Comparison of ENCODE assay signal across 20 cellular contexts in the genomic region with DNA sequence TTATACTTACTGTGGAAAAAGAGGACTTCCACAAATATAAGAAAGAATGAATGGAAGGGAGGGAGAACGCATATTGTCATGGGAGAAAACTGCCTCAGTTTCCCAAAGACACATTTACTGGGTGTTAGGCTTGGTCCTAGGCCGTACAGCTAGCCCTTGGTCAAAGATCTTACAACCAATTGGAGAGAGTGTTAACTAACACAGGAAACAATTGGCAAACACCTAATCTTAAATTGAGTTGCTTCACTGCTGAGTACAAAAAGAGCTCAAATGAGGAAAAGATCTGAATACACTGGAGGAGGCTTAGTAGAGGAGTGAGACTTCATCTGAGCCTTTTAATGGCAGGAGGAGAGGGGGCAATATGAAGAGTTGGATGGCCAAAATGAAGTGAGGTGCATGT.
A peak's percentile ranks its signal among the peaks of the same experiment; 100 is the strongest.
DNase-seq lines count a peak whose midpoint lies in the region; ATAC-seq and TF ChIP-seq lines count a peak whose summit lies in the region.
"Had no signal": no experiment of that assay in that cellular context is flagged by ENCODE, and none has a peak within 500 bp of the region (broad histone marks: within the 10 kb centered on the region; RNA-seq: fewer than 3 reads in every experiment).

No MANE protein-coding gene starts in this region.

- no peak for TF ChIP-seq CTCF in Panc1 (IDR thresholded peaks at IDR 0.05)

- no peaks in the 10 kb centered on the region for H3K4me1 ChIP-seq in Panc1 (ENCODE audit: control insufficient read depth, insufficient read depth, low read length)

- no peaks in the 10 kb centered on the region for H3K4me1 Mint-ChIP-seq in activated T-cell treated with anti-CD3 and anti-CD28 coated beads, Interleukin-2, amount 50 U/mL, for 4 hours (ENCODE audit: low read depth)

- peak overlapping the region; percentile 72 for H3K27ac ChIP-seq in Panc1 (ENCODE audit: low read length)

- peak; percentile 11 for DNase-seq in HCEC 1CT
- no peak for DNase-seq in Panc1 (ENCODE audit: low read depth, low spot score)
- peak; percentile 41 for DNase-seq in fibroblast of gingiva (ENCODE audit: low read depth)
- peak; percentile 51 for DNase-seq in renal cortical epithelial cell (ENCODE audit: low read depth)
- no peak for DNase-seq in activated T-cell treated with anti-CD3 and anti-CD28 coated beads, Interleukin-2, amount 50 U/mL, for 4 hours
- DNase-seq in mucosa of gallbladder (ENCODE audit: low spot score): no peak
- DNase-seq: activated CD8-positive, alpha-beta T cell treated with anti-CD3 and anti-CD28 coated beads for 36 hours; activated T-cell treated with anti-CD3 and anti-CD28 coated beads, Interleukin-2, amount 50 U/mL, for 72 hours; H9; heart right ventricle; Kasumi-1; mesendoderm; NCI-H1436 treated with DMSO at 0.1 percent for 48 hours; nephron progenitor cell; RPMI8226 had no signal

- CTCF ChIA-PET in Panc1 (lab: Charles Lee): no interaction called here

- no peak overlapping the region for H3K4me3 Mint-ChIP-seq in activated T-cell treated with anti-CD3 and anti-CD28 coated beads, Interleukin-2, amount 50 U/mL, for 4 hours
- H3K4me3 Mint-ChIP-seq: activated CD8-positive, alpha-beta T cell treated with anti-CD3 and anti-CD28 coated beads for 36 hours; activated naive CD8-positive, alpha-beta T cell; activated T-cell treated with anti-CD3 and anti-CD28 coated beads, Interleukin-2, amount 50 U/mL, for 72 hours; B cell; H9; WTC11 had no signal

- POLR2A ChIA-PET in Panc1 (lab: Charles Lee): no interaction called here

- no peaks in the 10 kb centered on the region for H3K27me3 ChIP-seq in Panc1 (ENCODE audit: control insufficient read depth, insufficient read depth, low read length)
- H3K27me3 ChIP-seq: heart right ventricle had no signal

- intact Hi-C loops in Panc1 (cut with micrococcal nuclease; ENCODE audit: unreplicated experiment): no loop called here

- H3K9me3 ChIP-seq in Panc1 (ENCODE audit: control insufficient read depth, insufficient read depth, low read depth, low read length): no peaks in the 10 kb centered on the region
- H3K9me3 ChIP-seq: heart right ventricle had no signal

- no peaks in the 10 kb centered on the region for H3K36me3 Mint-ChIP-seq in activated T-cell treated with anti-CD3 and anti-CD28 coated beads, Interleukin-2, amount 50 U/mL, for 4 hours (ENCODE audit: insufficient read depth)
- H3K36me3 Mint-ChIP-seq: activated naive CD8-positive, alpha-beta T cell; WTC11 had no signal

- no TSS peak for BruUV-seq in Panc1 (replicated peaks; lab: Mats Ljungman, UMichigan)

- no peak overlapping the region for H3K4me3 ChIP-seq in Panc1 (ENCODE audit: low read depth in 2 of 2, low read length in 2 of 2)
- H3K4me3 ChIP-seq: heart right ventricle had no signal

- H3K36me3 ChIP-seq in Panc1 (ENCODE audit: control insufficient read depth, insufficient read depth, low read length): no peaks in the 10 kb centered on the region
- H3K36me3 ChIP-seq: heart right ventricle had no signal

- in situ Hi-C loops in Panc1 (cut with HindIII; ENCODE audit: low pct_unique_long_range_greater_than_20kb, low sequenced_read_pairs): no loop called here

- no peaks in the 10 kb centered on the region for H3K9me3 Mint-ChIP-seq in activated T-cell treated with anti-CD3 and anti-CD28 coated beads, Interleukin-2, amount 50 U/mL, for 4 hours
- H3K9me3 Mint-ChIP-seq: activated CD8-positive, alpha-beta T cell treated with anti-CD3 and anti-CD28 coated beads for 36 hours; activated T-cell treated with anti-CD3 and anti-CD28 coated beads, Interleukin-2, amount 50 U/mL, for 72 hours; H9; nephron progenitor cell; WTC11 had no signal

- ATAC-seq in Panc1: no peak
- no peak for ATAC-seq in activated T-cell treated with anti-CD3 and anti-CD28 coated beads, Interleukin-2, amount 50 U/mL, for 4 hours
- no peak for ATAC-seq in GM21825 (IDR thresholded peaks at IDR 0.05; ENCODE audit: unreplicated experiment)
- no peak for ATAC-seq in HG03159 (IDR thresholded peaks at IDR 0.05; ENCODE audit: unreplicated experiment)
- ATAC-seq: activated CD8-positive, alpha-beta T cell treated with anti-CD3 and anti-CD28 coated beads for 36 hours; activated T-cell treated with anti-CD3 and anti-CD28 coated beads, Interleukin-2, amount 50 U/mL, for 72 hours; heart right ventricle; WTC11 had no signal

- peaks cover 2% of the 10 kb centered on the region for H3K27me3 Mint-ChIP-seq in activated T-cell treated with anti-CD3 and anti-CD28 coated beads, Interleukin-2, amount 50 U/mL, for 4 hours (ENCODE audit: low read depth)
- H3K27me3 Mint-ChIP-seq: activated naive CD8-positive, alpha-beta T cell had no signal

Comparison
In these comparisons a context has a peak if more than half of its experiments do, and no peak if none do; other contexts are left out.
1. DNase-seq: peak in HCEC 1CT (single experiment), fibroblast of gingiva (single experiment) and renal cortical epithelial cell (single experiment); none in Panc1 (single experiment), activated T-cell treated with anti-CD3 and anti-CD28 coated beads, Interleukin-2, amount 50 U/mL, for 4 hours (single experiment) and mucosa of gallbladder (single experiment).